In the genomic region with DNA sequence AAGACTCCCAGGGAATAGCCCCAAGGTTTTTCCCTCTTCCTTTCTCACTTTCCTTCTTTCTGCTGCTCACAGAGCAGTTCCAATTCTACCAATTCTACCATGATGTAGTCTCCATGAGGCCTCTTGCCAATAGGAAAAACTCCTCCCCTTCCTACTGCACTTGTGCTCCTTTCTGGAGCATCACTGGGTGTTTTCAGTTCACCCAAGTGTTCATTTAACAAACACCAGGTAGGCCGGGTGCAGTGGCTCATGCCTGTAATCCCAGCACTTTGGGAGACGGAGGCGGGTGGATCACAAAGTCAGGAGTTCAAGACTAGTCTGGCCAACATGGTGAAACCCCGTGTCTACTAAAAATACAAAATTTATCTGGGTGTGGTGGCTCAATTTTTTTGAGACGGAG, we compare ENCODE assay signal across 16 cellular contexts.
"Had no signal": no experiment of that assay in that cellular context is flagged by ENCODE, and none has a peak within 500 bp of the region (broad histone marks: within the 10 kb centered on the region; RNA-seq: fewer than 3 reads in every experiment).

No MANE protein-coding gene starts in this region.

- DNase-seq: caudate nucleus; cortex of kidney; effector memory CD4-positive, alpha-beta T cell; heart left ventricle; hippocampal formation; kidney glomerular epithelial cell; naive thymus-derived CD8-positive, alpha-beta T cell; ovary; sigmoid colon; stimulated activated CD4-positive, alpha-beta T cell treated with anti-CD3 and anti-CD28 coated beads, Interleukin-12 subunit alpha, Interleukin-12 subunit beta, amount 100 ng/mL, for 4 hours; stimulated activated naive CD4-positive, alpha-beta T cell treated with Interleukin-2 at 50 U/mL for 16 hours; thyroid gland had no signal

- H3K4me3 ChIP-seq: heart left ventricle, ovary, right atrium auricular region, sigmoid colon, skin epidermis, suprapubic skin, thyroid gland had no signal

- H3K27me3 Mint-ChIP-seq: naive thymus-derived CD8-positive, alpha-beta T cell had no signal

- H3K4me1 ChIP-seq: right atrium auricular region, sigmoid colon, thyroid gland had no signal

- ATAC-seq: esophagus mucosa; heart left ventricle; naive thymus-derived CD8-positive, alpha-beta T cell had no signal

- H3K9me3 Mint-ChIP-seq: naive thymus-derived CD8-positive, alpha-beta T cell had no signal

- H3K27ac ChIP-seq: ovary, suprapubic skin, thyroid gland had no signal

- H3K27me3 ChIP-seq: heart left ventricle, ovary, right atrium auricular region, sigmoid colon, suprapubic skin, thyroid gland had no signal

- H3K27ac Mint-ChIP-seq: naive thymus-derived CD8-positive, alpha-beta T cell had no signal

- H3K4me3 Mint-ChIP-seq: naive thymus-derived CD8-positive, alpha-beta T cell had no signal

- H3K36me3 ChIP-seq: heart left ventricle, ovary, right atrium auricular region, sigmoid colon, suprapubic skin, thyroid gland had no signal

- H3K9me3 ChIP-seq: heart left ventricle, ovary, right atrium auricular region, sigmoid colon, suprapubic skin, thyroid gland had no signal

- H3K36me3 Mint-ChIP-seq: naive thymus-derived CD8-positive, alpha-beta T cell had no signal
